Comparison of ENCODE assay signal across 26 cellular contexts in genomic region chr15:68213991-68214837, GRCh38. TPM values are rescaled to one million over a fixed set of nuclear protein-coding genes. Genes with fewer than 3 reads are reported as not detected.
DNase-seq lines count a peak whose midpoint lies in the region; ATAC-seq and TF ChIP-seq lines count a peak whose summit lies in the region.
"Had no signal": no experiment of that assay in that cellular context is flagged by ENCODE, and none has a peak within 500 bp of the region (broad histone marks: within the 10 kb centered on the region; RNA-seq: fewer than 3 reads in every experiment).

No MANE protein-coding gene starts in this region.

- peaks cover 0 to 5% (median 0%) of the 10 kb centered on the region in 11 experiments; a peak in 3 of 22 replicates for H3K9me3 ChIP-seq in BLaER1 treated with 17β-estradiol and CSF1 and Interleukin-3, amounts not matched to agents 10 nM and 100 nM (replicated peaks in 1 of 11)
- H3K9me3 ChIP-seq in H9 (ENCODE audit: control insufficient read depth, low read depth, low read length) (no peaks in the 10 kb centered on the region), sigmoid colon (no peaks in the 10 kb centered on the region)
- H3K9me3 ChIP-seq: BE2C, thyroid gland had no signal

- H3K27me3 ChIP-seq in BLaER1 treated with 17β-estradiol and CSF1 and Interleukin-3, amounts not matched to agents 10 nM and 100 nM, result no peaks in the 10 kb centered on the region
- H3K27me3 ChIP-seq in H9 (ENCODE audit: insufficient read depth, low read length) (no peaks in the 10 kb centered on the region), sigmoid colon (no peaks in the 10 kb centered on the region)
- H3K27me3 ChIP-seq: BE2C, thyroid gland had no signal

- H2BK12ac ChIP-seq in H9 (ENCODE audit: insufficient read length, low read depth, low read length), result no peak overlapping the region

- no peak overlapping the region for H2BK5ac ChIP-seq in H9 (ENCODE audit: insufficient read length, low read length)

- WGBS in H9 (ENCODE audit: extremely low coverage, insufficient read length, low lambda C conversion rate), result no CpG with 5 or more reads among the region's 17 CpGs
- WGBS in sigmoid colon, 2 donors, result 96% methylated on average over 17 of the region's 17 CpGs

- no peak for ATAC-seq in left lobe of liver
- no peak for ATAC-seq in GM19395 (IDR thresholded peaks at IDR 0.05; ENCODE audit: unreplicated experiment)
- ATAC-seq in GM18502 (IDR thresholded peaks at IDR 0.05; ENCODE audit: poor library complexity, unreplicated experiment), result no peak
- ATAC-seq: activated CD4-positive, alpha-beta T cell treated with anti-CD3 and anti-CD28 coated beads for 36 hours; activated T-cell treated with anti-CD3 and anti-CD28 coated beads, Interleukin-2, amount 50 U/mL, for 4 hours; esophagus mucosa; HCT116; stimulated activated naive CD8-positive, alpha-beta T cell treated with anti-CD3 and anti-CD28 coated beads, Interleukin-15, amount 100 ng/mL, for 72 hours had no signal

- peak overlapping the region in 4 of 11 experiments; percentile 9 to 44 (median 14); a peak in 4 of 22 replicates for H3K9ac ChIP-seq in BLaER1 treated with 17β-estradiol and CSF1 and Interleukin-3, amounts not matched to agents 10 nM and 100 nM
- H3K9ac ChIP-seq in H9 (ENCODE audit: extremely low read depth, insufficient read length, low read length), result no peak overlapping the region
- H3K9ac ChIP-seq: parathyroid adenoma had no signal

- peaks cover 0 to 94% (median 75%) of the 10 kb centered on the region in 11 experiments; a peak in 17 of 22 replicates for H4K20me1 ChIP-seq in BLaER1 treated with 17β-estradiol and CSF1 and Interleukin-3, amounts not matched to agents 10 nM and 100 nM
- H4K20me1 ChIP-seq in H9 (ENCODE audit: control insufficient read depth, insufficient read depth, insufficient read length), result peaks cover 2% of the 10 kb centered on the region

- no peak for TF ChIP-seq EP300 in sigmoid colon (IDR thresholded peaks at IDR 0.05)

- H3T11ph ChIP-seq in H9 (ENCODE audit: low read length), result no peak overlapping the region

- no peak overlapping the region for H3K18ac ChIP-seq in H9 (ENCODE audit: insufficient read length, low read depth, low read length)

- no peak overlapping the region for H2BK120ac ChIP-seq in H9 (ENCODE audit: low read depth, low read length, poor library complexity, severe bottlenecking)

- no peaks in the 10 kb centered on the region for H3K23me2 ChIP-seq in H9 (ENCODE audit: insufficient read length, low read depth, low read length, poor library complexity, severe bottlenecking)

- H3K36me3 Mint-ChIP-seq in H9 (ENCODE audit: insufficient read depth in 1 of 3, low read depth in 3 of 3), result peaks cover 12 to 37% (median 35%) of the 10 kb centered on the region in 3 experiments; a peak in 6 of 7 replicates

- H3K27me3 Mint-ChIP-seq in H9 (ENCODE audit: low read depth), result no peaks in the 10 kb centered on the region; the same call in 1 of the 2 replicates
- H3K27me3 Mint-ChIP-seq: activated CD4-positive, alpha-beta T cell treated with anti-CD3 and anti-CD28 coated beads for 36 hours; dendritic cell treated with granulocyte-macrophage colony-stimulating factor and Interleukin-4, amounts not matched to agents 40 ng/mL and 50 ng/mL, for 4 days; stimulated activated naive CD8-positive, alpha-beta T cell treated with anti-CD3 and anti-CD28 coated beads, Interleukin-15, amount 100 ng/mL, for 72 hours had no signal

- peaks cover 2 to 15% of the 10 kb centered on the region in 2 experiments; a peak in 3 of 4 replicates for H3K4me1 Mint-ChIP-seq in H9
- H3K4me1 Mint-ChIP-seq: nephron had no signal

- no peak overlapping the region for H2BK20ac ChIP-seq in H9 (ENCODE audit: low read depth, low read length, poor library complexity, severe bottlenecking)

- H3K79me1 ChIP-seq in H9 (ENCODE audit: insufficient read depth, low read depth, low read length, poor library complexity, severe bottlenecking), result peaks cover 19% of the 10 kb centered on the region

- H2AK5ac ChIP-seq in H9 (ENCODE audit: insufficient read length, low read length), result no peak overlapping the region

- no peak overlapping the region for H3K23ac ChIP-seq in H9 (ENCODE audit: insufficient read length, low read depth, low read length)

- no peak overlapping the region for H2BK15ac ChIP-seq in H9 (ENCODE audit: low read depth, low read length)

- peaks cover 53 to 73% (median 60%) of the 10 kb centered on the region in 10 experiments for H3K4me1 ChIP-seq in BLaER1 treated with 17β-estradiol and CSF1 and Interleukin-3, amounts not matched to agents 10 nM and 100 nM
- no peaks in the 10 kb centered on the region for H3K4me1 ChIP-seq in H9 (ENCODE audit: insufficient read depth, low read length)
- peaks cover 0 to 15% (median 14%) of the 10 kb centered on the region in 4 donors for H3K4me1 ChIP-seq in sigmoid colon
- H3K4me1 ChIP-seq: BE2C, parathyroid adenoma had no signal

- no peak overlapping the region for H3K4me3 ChIP-seq in BLaER1 treated with 17β-estradiol and CSF1 and Interleukin-3, amounts not matched to agents 10 nM and 100 nM
- no peak overlapping the region for H3K4me3 ChIP-seq in sigmoid colon
- H3K4me3 ChIP-seq: PC-9, thyroid gland had no signal

- DNase-seq in H9 (peak; percentile 17), left lobe of liver (ENCODE audit: low spot score) (peak; percentile 40), sigmoid colon (peak; percentile 52), HuH-7 (ENCODE audit: low spot score) (no peak)
- DNase-seq: activated CD4-positive, alpha-beta T cell treated with anti-CD3 and anti-CD28 coated beads for 36 hours; activated T-cell treated with anti-CD3 and anti-CD28 coated beads, Interleukin-2, amount 50 U/mL, for 4 hours; BE2C; central memory CD4-positive, alpha-beta T cell; DMS53; Kasumi-1; kidney glomerular epithelial cell; NCI-H1436 treated with DMSO at 0.1 percent for 48 hours; NCI-H345; PC-9; stimulated activated CD4-positive, alpha-beta T cell treated with anti-CD3 and anti-CD28 coated beads, Interleukin-2, amount 100 ng/mL, for 24 hours; stimulated activated naive CD8-positive, alpha-beta T cell treated with anti-CD3 and anti-CD28 coated beads, Interleukin-15, amount 100 ng/mL, for 72 hours; T-helper 9 cell; thyroid gland had no signal

- no peak overlapping the region for H3K4me3 Mint-ChIP-seq in H9
- H3K4me3 Mint-ChIP-seq: activated CD4-positive, alpha-beta T cell treated with anti-CD3 and anti-CD28 coated beads for 36 hours; activated T-cell treated with anti-CD3 and anti-CD28 coated beads, Interleukin-2, amount 50 U/mL, for 4 hours; dendritic cell treated with granulocyte-macrophage colony-stimulating factor and Interleukin-4, amounts not matched to agents 40 ng/mL and 50 ng/mL, for 4 days; nephron; stimulated activated naive CD8-positive, alpha-beta T cell treated with anti-CD3 and anti-CD28 coated beads, Interleukin-15, amount 100 ng/mL, for 72 hours had no signal

- TF ChIP-seq POLR2A in sigmoid colon (IDR thresholded peaks at IDR 0.05), result no peak

- H2AFZ ChIP-seq in H9 (ENCODE audit: low read length), result no peak overlapping the region
- H2AFZ ChIP-seq: parathyroid adenoma, PC-9 had no signal

- no peak overlapping the region for H4K8ac ChIP-seq in H9 (replicated peaks; ENCODE audit: insufficient read length, low read depth, low read length)

- peak overlapping the region in 4 of 11 experiments; percentile 12 to 47 (median 37); a peak in 6 of 22 replicates for H3K27ac ChIP-seq in BLaER1 treated with 17β-estradiol and CSF1 and Interleukin-3, amounts not matched to agents 10 nM and 100 nM
- H3K27ac ChIP-seq in H9 (ENCODE audit: insufficient read length, low read depth, low read length) (no peak overlapping the region), sigmoid colon (no peak overlapping the region)
- H3K27ac ChIP-seq: parathyroid adenoma, PC-9, thyroid gland had no signal

- no peak overlapping the region for H3K14ac ChIP-seq in H9 (ENCODE audit: insufficient read depth, low read length)

- no peak overlapping the region for H3K56ac ChIP-seq in H9 (ENCODE audit: insufficient read length, low read depth, low read length)

- H4K91ac ChIP-seq in H9 (ENCODE audit: insufficient read length, low read depth, low read length), result no peak overlapping the region

- no peak overlapping the region for H3K4ac ChIP-seq in H9 (ENCODE audit: low read depth, low read length)

- H3K79me2 ChIP-seq in H9 (ENCODE audit: insufficient read depth, low read length), result peaks cover 4% of the 10 kb centered on the region; the same call in 1 of the 2 replicates
- H3K79me2 ChIP-seq: parathyroid adenoma had no signal

- no peaks in the 10 kb centered on the region for H3K9me3 Mint-ChIP-seq in H9
- H3K9me3 Mint-ChIP-seq: activated T-cell treated with anti-CD3 and anti-CD28 coated beads, Interleukin-2, amount 50 U/mL, for 4 hours; dendritic cell treated with granulocyte-macrophage colony-stimulating factor and Interleukin-4, amounts not matched to agents 40 ng/mL and 50 ng/mL, for 4 days; nephron; stimulated activated naive CD8-positive, alpha-beta T cell treated with anti-CD3 and anti-CD28 coated beads, Interleukin-15, amount 100 ng/mL, for 72 hours had no signal

- H3K36me3 ChIP-seq in BLaER1 treated with 17β-estradiol and CSF1 and Interleukin-3, amounts not matched to agents 10 nM and 100 nM, result peaks cover 9 to 73% (median 44%) of the 10 kb centered on the region in 11 experiments; a peak in 20 of 22 replicates
- peaks cover 0 to 20% (median 0%) of the 10 kb centered on the region in 4 donors for H3K36me3 ChIP-seq in sigmoid colon

- no peak for TF ChIP-seq CTCF in H9 (conservative IDR thresholded peaks at IDR 0.05)
- no peak for TF ChIP-seq CTCF in sigmoid colon (IDR thresholded peaks at IDR 0.05)

- no peak overlapping the region for H4K5ac ChIP-seq in H9 (ENCODE audit: insufficient read length, low read depth, low read length)

- peak overlapping the region; percentile 60 to 92 (median 76) for H3K4me2 ChIP-seq in BLaER1 treated with 17β-estradiol and CSF1 and Interleukin-3, amounts not matched to agents 10 nM and 100 nM
- no peak overlapping the region for H3K4me2 ChIP-seq in H9 (ENCODE audit: insufficient read depth, insufficient read length, low read length)
- H3K4me2 ChIP-seq: PC-9 had no signal

- intact Hi-C loops in sigmoid colon (cut with DNase I), result loop anchor here (10.0 kb wide), 1 partner anchor 159 kb away; the partner anchor contains the start of gene PIAS1

- H3K27ac Mint-ChIP-seq in H9, result peak overlapping the region in 2 of 3 experiments; percentile 22 to 28; a peak in 5 of 7 replicates
- H3K27ac Mint-ChIP-seq: activated CD4-positive, alpha-beta T cell treated with anti-CD3 and anti-CD28 coated beads for 36 hours; dendritic cell treated with granulocyte-macrophage colony-stimulating factor and Interleukin-4, amounts not matched to agents 40 ng/mL and 50 ng/mL, for 4 days; stimulated activated naive CD8-positive, alpha-beta T cell treated with anti-CD3 and anti-CD28 coated beads, Interleukin-15, amount 100 ng/mL, for 72 hours had no signal

RNA-seq across cellular contexts. Expression of gene CALML4, which starts 9.1 kb away (rescaled TPM):
- total RNA-seq in H9 (2021) (8.2 and 11.8 TPM in 2 replicates), left lobe of liver (6.8 TPM), sigmoid colon (10 to 100 TPM in 1 of 4 donors, 1 to 10 TPM in 3; 3.9 to 10.9 (median 5.4) TPM)
- polyA plus RNA-seq in sigmoid colon, result 100 to 1,000 TPM; 154 to 309 (median 214) TPM

RNA-seq across cellular contexts. Expression of gene CLN6, which starts 15.3 kb away (rescaled TPM):
- 68.7 and 71.9 TPM in 2 replicates for total RNA-seq in H9 (2021)
- total RNA-seq in left lobe of liver, result 12.2 TPM
- 10 to 100 TPM in 3 of 4 donors, 1 to 10 TPM in 1; 9.3 to 17.4 (median 12.7) TPM for total RNA-seq in sigmoid colon
- 10 to 100 TPM in 1 of 3 donors, 1 to 10 TPM in 2; 5.4 to 43.3 (median 7.2) TPM for polyA plus RNA-seq in sigmoid colon
